22 cellular contexts compared by ENCODE assay signal in the genomic region with DNA sequence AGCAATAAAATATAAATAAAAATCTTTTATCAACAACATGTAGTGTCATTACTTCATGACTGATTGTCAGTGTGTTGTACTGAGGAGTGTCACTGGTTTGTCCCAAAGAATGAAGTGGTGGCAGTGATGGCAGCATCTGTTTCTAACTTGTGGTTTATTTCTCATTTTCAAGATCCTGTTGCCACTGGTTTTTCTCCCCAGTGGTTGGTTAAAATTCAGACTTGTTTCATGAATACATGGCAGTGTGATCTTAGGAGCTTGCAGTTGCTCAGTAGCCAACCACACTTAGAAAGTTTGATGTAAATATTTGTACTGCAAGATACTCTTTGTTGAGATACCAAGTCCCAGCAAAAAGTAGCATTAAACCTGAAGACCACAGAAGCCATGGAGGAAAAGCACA.
DNase-seq lines count a peak whose midpoint lies in the region; ATAC-seq and TF ChIP-seq lines count a peak whose summit lies in the region.
"Had no signal": no experiment of that assay in that cellular context is flagged by ENCODE, and none has a peak within 500 bp of the region (broad histone marks: within the 10 kb centered on the region; RNA-seq: fewer than 3 reads in every experiment).

No MANE protein-coding gene starts in this region.

- H3K9me3 ChIP-seq in right atrium auricular region, result no peaks in the 10 kb centered on the region
- no peaks in the 10 kb centered on the region for H3K9me3 ChIP-seq in suprapubic skin
- H3K9me3 ChIP-seq: BLaER1, Peyer's patch, SK-N-SH had no signal

- no peak for TF ChIP-seq POLR2A in suprapubic skin (IDR thresholded peaks at IDR 0.05)

- no peak overlapping the region for H2BK15ac ChIP-seq in mesendoderm (replicated peaks; ENCODE audit: low read depth)

- H3K4me1 ChIP-seq in mesendoderm (ENCODE audit: control insufficient read depth, low read depth, low read length) (peaks cover 10% of the 10 kb centered on the region), right atrium auricular region (peaks cover 0 to 7% of the 10 kb centered on the region in 2 donors), suprapubic skin (no peaks in the 10 kb centered on the region)
- H3K4me1 ChIP-seq: BLaER1, Peyer's patch had no signal

- H3K18ac ChIP-seq in mesendoderm (ENCODE audit: low read length), result no peak overlapping the region

- H3K36me3 ChIP-seq in mesendoderm (ENCODE audit: control insufficient read depth, insufficient read depth, low read length), result no peaks in the 10 kb centered on the region
- no peaks in the 10 kb centered on the region for H3K36me3 ChIP-seq in right atrium auricular region
- no peaks in the 10 kb centered on the region for H3K36me3 ChIP-seq in suprapubic skin
- H3K36me3 ChIP-seq: BLaER1, Peyer's patch had no signal

- H3K79me2 ChIP-seq in mesendoderm (ENCODE audit: control insufficient read depth, insufficient read depth, low read length), result peaks cover 18% of the 10 kb centered on the region

- ATAC-seq in HG03571 (IDR thresholded peaks at IDR 0.05; ENCODE audit: unreplicated experiment), result no peak
- ATAC-seq: K562 had no signal

- no peak overlapping the region for H3K56ac ChIP-seq in mesendoderm (ENCODE audit: low read length)

- H3K27ac ChIP-seq in mesendoderm (ENCODE audit: low read depth, low read length) (no peak overlapping the region), right atrium auricular region (peak overlapping the region in 1 of 2 donors; percentile 34), suprapubic skin (no peak overlapping the region)
- H3K27ac ChIP-seq: BLaER1, Peyer's patch had no signal

- no peak overlapping the region for H3K9ac ChIP-seq in mesendoderm (ENCODE audit: low read length)
- H3K9ac ChIP-seq: BLaER1, SK-N-SH had no signal

- H3K79me1 ChIP-seq in mesendoderm (ENCODE audit: low read length), result peaks cover 18% of the 10 kb centered on the region

- no peak overlapping the region for H4K5ac ChIP-seq in mesendoderm (ENCODE audit: low read length)

- no peak overlapping the region for H3K4me2 ChIP-seq in mesendoderm (ENCODE audit: low read length)
- H3K4me2 ChIP-seq: BLaER1, SK-N-SH had no signal

- no peak overlapping the region for H3K4ac ChIP-seq in mesendoderm (ENCODE audit: low read depth, low read length)

- DNase-seq in H4 (ENCODE audit: low spot score), result peak; percentile 51
- peak; percentile 31 for DNase-seq in Jurkat, Clone E6-1 (ENCODE audit: low read depth, low spot score)
- peak; percentile 3 for DNase-seq in NCI-H69 (lab: John Stamatoyannopoulos, UW)
- no peak for DNase-seq in mesendoderm
- no peak for DNase-seq in right atrium auricular region (ENCODE audit: low spot score)
- no peak for DNase-seq in suprapubic skin (ENCODE audit: low spot score in 2 of 2)
- DNase-seq in RPMI8226, result no peak
- DNase-seq: CD4-positive, CD25-positive, alpha-beta regulatory T cell; DMS153; NCI-H1092 treated with DMSO at 0.1 percent for 48 hours; NCI-H1436; NCI-H1930; NCI-H2107; NCI-H446 treated with DMSO at 0.1 percent for 48 hours; NCI-H526 treated with DMSO at 0.1 percent for 48 hours; OCI-M1; Peyer's patch; SK-N-SH; SW 1271 had no signal

- TF ChIP-seq CTCF in right atrium auricular region (IDR thresholded peaks at IDR 0.05) (no peak), suprapubic skin (IDR thresholded peaks at IDR 0.05) (no peak)

- no peak for TF ChIP-seq EP300 in suprapubic skin (IDR thresholded peaks at IDR 0.05)

- H3K27me3 ChIP-seq in mesendoderm (ENCODE audit: insufficient read depth, low read length, poor library complexity) (no peaks in the 10 kb centered on the region), right atrium auricular region (no peaks in the 10 kb centered on the region), suprapubic skin (no peaks in the 10 kb centered on the region)
- H3K27me3 ChIP-seq: BLaER1, Peyer's patch had no signal

- no peak overlapping the region for H3K23ac ChIP-seq in mesendoderm (ENCODE audit: low read length)

- H3K4me3 ChIP-seq in Jurkat, Clone E6-1 (ENCODE audit: low read length), result no peak overlapping the region
- no peak overlapping the region for H3K4me3 ChIP-seq in mesendoderm (ENCODE audit: low read length)
- H3K4me3 ChIP-seq in right atrium auricular region, result no peak overlapping the region
- no peak overlapping the region for H3K4me3 ChIP-seq in suprapubic skin
- H3K4me3 ChIP-seq: BLaER1, K562, Peyer's patch had no signal

- no peak overlapping the region for H4K8ac ChIP-seq in mesendoderm (ENCODE audit: low read depth, low read length)

- H2BK5ac ChIP-seq in mesendoderm (ENCODE audit: low read length), result no peak overlapping the region

- no peak overlapping the region for H2AK5ac ChIP-seq in mesendoderm (ENCODE audit: low read length)

- H2BK120ac ChIP-seq in mesendoderm (ENCODE audit: low read depth, low read length), result peak overlapping the region; percentile 12

Comparison
In these comparisons a context has a peak if more than half of its experiments do, and no peak if none do; other contexts are left out.
1. DNase-seq: peak in H4 (single experiment), Jurkat, Clone E6-1 (single experiment) and NCI-H69 (single experiment); none in mesendoderm (single experiment), right atrium auricular region (single experiment), suprapubic skin (0 of 2) and RPMI8226 (single experiment).